ENCODE assay signal across 29 cellular contexts in genomic region chr10:3493621-3494020, GRCh38.
DNase-seq lines count a peak whose midpoint lies in the region; ATAC-seq, FAIRE-seq and TF ChIP-seq lines count a peak whose summit lies in the region.
"Had no signal": no experiment of that assay in that cellular context is flagged by ENCODE, and none has a peak within 500 bp of the region (broad histone marks: within the 10 kb centered on the region; RNA-seq: fewer than 3 reads in every experiment).

No MANE protein-coding gene starts in this region.

- no peak for ATAC-seq in gastrocnemius medialis
- no peak for ATAC-seq in GM19467 (IDR thresholded peaks at IDR 0.05; ENCODE audit: unreplicated experiment)

- DNase-seq in NOMO-1 treated with DMSO at 0.1 percent for 48 hours (lab: John Stamatoyannopoulos, UW; ENCODE audit: unreplicated experiment) (peak; percentile 1), NOMO-1 treated with dmso at 0.1 percent for 144 hours (lab: John Stamatoyannopoulos, UW; ENCODE audit: unreplicated experiment) (no peak), ascending aorta (ENCODE audit: low spot score in 2 of 2) (no peak), fibroblast of lung (ENCODE audit: low read depth in 2 of 2) (no peak), gastrocnemius medialis (no peak), urothelium cell line (ENCODE audit: low spot score) (no peak)
- DNase-seq in stimulated activated CD4-positive, alpha-beta T cell treated with anti-CD3 and anti-CD28 coated beads, Interleukin-4, amount 100 ng/mL, for 24 hours, result no peak
- DNase-seq: 8988T; activated CD4-positive, alpha-beta memory T cell treated with anti-CD3 and anti-CD28 coated beads, Interleukin-2, amount 10 ng/mL, durations not matched to agents 7 days and 5 days; activated CD4-positive, alpha-beta T cell treated with anti-CD3 and anti-CD28 coated beads for 1 hour; activated CD8-positive, alpha-beta memory T cell treated with anti-CD3 and anti-CD28 coated beads, Interleukin-2, amount 50 U/mL, for 48 hours; activated naive CD4-positive, alpha-beta T cell treated with Interleukin-2 at 50 U/mL for 16 hours; body of pancreas; cerebellar nuclear complex; DND-41; dorsolateral prefrontal cortex; GF-D8; GOT3; left lung; NCI-H1092 treated with DMSO at 0.1 percent for 48 hours; NCI-H1694 treated with DMSO at 0.1 percent for 48 hours; OCI-M1; posterior cingulate gyrus; stimulated activated CD4-positive, alpha-beta T cell treated with anti-CD3 and anti-CD28 coated beads, Interleukin-4, amount 100 ng/mL, for 4 hours; upper lobe of left lung had no signal

- no peaks in the 10 kb centered on the region for H3K36me3 ChIP-seq in ascending aorta
- H3K36me3 ChIP-seq in fibroblast of lung (ENCODE audit: control insufficient read depth, insufficient read depth, low read length), result no peaks in the 10 kb centered on the region
- H3K36me3 ChIP-seq in gastrocnemius medialis, result no peaks in the 10 kb centered on the region
- H3K36me3 ChIP-seq: left lung, neural progenitor cell, upper lobe of left lung had no signal

- H3K9me3 ChIP-seq in ascending aorta (no peaks in the 10 kb centered on the region), fibroblast of lung (ENCODE audit: control insufficient read depth, insufficient read depth, low read depth, low read length) (no peaks in the 10 kb centered on the region), gastrocnemius medialis (no peaks in the 10 kb centered on the region)
- H3K9me3 ChIP-seq: body of pancreas, left lung, upper lobe of left lung had no signal

- FAIRE-seq in urothelium cell line (lab: Jason Lieb, UNC), result no peak
- FAIRE-seq: endometrium, HTR-8/SVneo had no signal

- H3K4me2 ChIP-seq in fibroblast of lung (ENCODE audit: extremely low read depth, insufficient read depth, low read length), result no peak overlapping the region
- H3K4me2 ChIP-seq: neural progenitor cell had no signal

- no peak overlapping the region for H3K9ac ChIP-seq in fibroblast of lung (ENCODE audit: insufficient read depth, low read length)
- H3K9ac ChIP-seq: neural progenitor cell had no signal

- no peak overlapping the region for H2AFZ ChIP-seq in fibroblast of lung (ENCODE audit: low read length)
- H2AFZ ChIP-seq: neural progenitor cell had no signal

- H3K27ac ChIP-seq in ascending aorta (peak overlapping the region; percentile 39 to 85), fibroblast of lung (ENCODE audit: insufficient read depth, low read length) (peak overlapping the region; percentile 57), gastrocnemius medialis (peak overlapping the region in 3 of 4 donors; percentile 7 to 61 (median 52))
- H3K27ac ChIP-seq: body of pancreas, neural progenitor cell, upper lobe of left lung had no signal

- no peak for TF ChIP-seq POLR2A in gastrocnemius medialis (IDR thresholded peaks at IDR 0.05)

- H3K27me3 ChIP-seq in ascending aorta, result no peaks in the 10 kb centered on the region
- no peaks in the 10 kb centered on the region for H3K27me3 ChIP-seq in fibroblast of lung (ENCODE audit: control insufficient read depth, insufficient read depth, low read length)
- no peaks in the 10 kb centered on the region for H3K27me3 ChIP-seq in gastrocnemius medialis
- H3K27me3 ChIP-seq: body of pancreas, dorsolateral prefrontal cortex, left lung, neural progenitor cell, upper lobe of left lung had no signal

- H3K79me2 ChIP-seq in fibroblast of lung (ENCODE audit: control insufficient read depth, insufficient read depth, low read length), result no peaks in the 10 kb centered on the region

- no peak overlapping the region for H3K4me3 ChIP-seq in ascending aorta
- no peak overlapping the region for H3K4me3 ChIP-seq in fibroblast of lung (replicated peaks in 1 of 4; ENCODE audit: control extremely low read depth in 1 of 4, insufficient read depth in 1 of 4, low read depth in 3 of 4, low read length in 4 of 4)
- peak overlapping the region in 1 of 4 donors; percentile 22 for H3K4me3 ChIP-seq in gastrocnemius medialis
- H3K4me3 ChIP-seq: body of pancreas, left lung, neural progenitor cell had no signal

- H3K4me1 ChIP-seq in ascending aorta (peaks cover 0 to 3% of the 10 kb centered on the region in 2 donors), fibroblast of lung (ENCODE audit: control insufficient read depth, extremely low read depth, insufficient read depth, low read length) (peaks cover 7% of the 10 kb centered on the region), gastrocnemius medialis (peaks cover 0 to under 1% of the 10 kb centered on the region in 2 donors)
- H3K4me1 ChIP-seq: body of pancreas, left lung, neural progenitor cell, upper lobe of left lung had no signal

- TF ChIP-seq CTCF in ascending aorta (IDR thresholded peaks at IDR 0.05) (no peak), fibroblast of lung (conservative IDR thresholded peaks at IDR 0.05 in 1 of 2, IDR thresholded peaks at IDR 0.05 in 1 of 2; ENCODE audit: low read depth in 1 of 2, low read length in 2 of 2) (no peak), gastrocnemius medialis (IDR thresholded peaks at IDR 0.05 in 4 of 5, conservative IDR thresholded peaks at IDR 0.05 in 1 of 5) (no peak)

- H4K20me1 ChIP-seq in fibroblast of lung (ENCODE audit: control insufficient read depth, extremely low read depth, insufficient read depth, low read length), result no peaks in the 10 kb centered on the region

- intact Hi-C loops in ascending aorta (cut with DNase I) (loop anchor here (5.0 kb wide), 1 partner anchor 34 kb away; no protein-coding TSS in a partner anchor), gastrocnemius medialis (cut with DNase I; ENCODE audit: low total_unique reads) (no loop called here)

- in situ Hi-C loops in gastrocnemius medialis (cut with MboI; ENCODE audit: low sequenced_read_pairs in 4 of 4), result no loop called here
